In genomic region chr11:48064306-48064705, GRCh38 we compare ENCODE assay signal across 8 cellular contexts.
DNase-seq lines count a peak whose midpoint lies in the region; ATAC-seq and TF ChIP-seq lines count a peak whose summit lies in the region.

No MANE protein-coding gene starts in this region.

- H3K4me2 ChIP-seq in GM23248 (ENCODE audit: unreplicated experiment): peak overlapping the region; percentile 84

- H2AFZ ChIP-seq in GM23248: 0 out of 2 replicates have a peak overlapping the region, but pooled peaks have one; percentile 0

- 22 to 24% methylated on average over 8 of the region's 8 CpGs for WGBS in GM23248 (ENCODE audit: low coverage in 1 of 2, low lambda C conversion rate in 2 of 2, missing lambda C conversion rate in 2 of 2), 2 experiments
- WGBS in spleen, 5 donors: 72 to 90% (median 81%) methylated on average over 8 of the region's 8 CpGs

- H3K4me3 Mint-ChIP-seq in immature natural killer cell: no peak overlapping the region

- H3K27me3 ChIP-seq in GM23248 (replicated peaks; ENCODE audit: insufficient read depth) (no peaks in the 10 kb centered on the region), spleen (replicated peaks in 1 of 7) (no peaks in the 10 kb centered on the region)

- DNase-seq in GM23248 (peak; percentile 73), amniotic epithelial cell (ENCODE audit: low read depth) (peak; percentile 73), immature natural killer cell (no peak), spleen (no peak), anterior cingulate cortex (lab: John Stamatoyannopoulos, UW) (no peak), retina (no peak)

- H3K9me3 Mint-ChIP-seq in immature natural killer cell: no peaks in the 10 kb centered on the region

- no peaks in the 10 kb centered on the region for H3K27me3 Mint-ChIP-seq in immature natural killer cell (ENCODE audit: low read depth in 3 of 3)

- peaks cover 71% of the 10 kb centered on the region for H3K79me2 ChIP-seq in GM23248 (ENCODE audit: insufficient read depth)

- H3K27ac ChIP-seq in GM23248 (peak overlapping the region; percentile 91), spleen (peak overlapping the region in 7 of 8 donors; percentile 60 to 86 (median 68))

- H3K4me3 ChIP-seq in GM23248 (peak overlapping the region; percentile 34), spleen (no peak overlapping the region)

- no peaks in the 10 kb centered on the region for H3K9me2 ChIP-seq in GM23248 (ENCODE audit: insufficient read depth)

- peaks cover 0 to 4% (median 4%) of the 10 kb centered on the region in 3 donors for H3K36me3 Mint-ChIP-seq in immature natural killer cell

- no peak for TF ChIP-seq POLR2A in spleen (IDR thresholded peaks at IDR 0.05)

- H3K36me3 ChIP-seq in GM23248 (ENCODE audit: low read depth) (no peaks in the 10 kb centered on the region), spleen (peaks cover 0 to 12% (median 2%) of the 10 kb centered on the region in 6 donors)

- peak overlapping the region; percentile 72 for H3K9ac ChIP-seq in GM23248

- H3K4me1 Mint-ChIP-seq in immature natural killer cell: peaks cover 52 to 71% of the 10 kb centered on the region in 2 donors

- no peak for TF ChIP-seq CTCF in spleen (IDR thresholded peaks at IDR 0.05 in 8 of 11, conservative IDR thresholded peaks at IDR 0.05 in 3 of 11)

- intact Hi-C loops in spleen (cut with DNase I; ENCODE audit: low total_unique reads): no loop called here

- peaks cover 50% of the 10 kb centered on the region for H3K4me1 ChIP-seq in GM23248 (ENCODE audit: insufficient read depth)
- H3K4me1 ChIP-seq in spleen: peaks cover 17 to 98% (median 60%) of the 10 kb centered on the region in 6 donors

- peaks cover 44% of the 10 kb centered on the region for H3F3A ChIP-seq in GM23248 (ENCODE audit: insufficient read depth)

- in situ Hi-C loops in GM23248 (cut with MboI): loop anchor here (10.0 kb wide), 1 partner anchor 60 kb away; no protein-coding TSS in a partner anchor

- ATAC-seq in GM21381 (IDR thresholded peaks at IDR 0.05; ENCODE audit: unreplicated experiment): no peak
- no peak for ATAC-seq in GM18858 (IDR thresholded peaks at IDR 0.05; ENCODE audit: unreplicated experiment)

- H4K20me1 ChIP-seq in GM23248 (ENCODE audit: insufficient read depth): no peaks in the 10 kb centered on the region

- peak overlapping the region in 4 of 6 donors; percentile 42 to 83 (median 60) for H3K27ac Mint-ChIP-seq in immature natural killer cell

- H3K9me3 ChIP-seq in GM23248 (ENCODE audit: low read depth) (no peaks in the 10 kb centered on the region), spleen (no peaks in the 10 kb centered on the region)

Comparison
In these comparisons a context has a peak if more than half of its experiments do, and no peak if none do; other contexts are left out.
1. DNase-seq: peak in GM23248 (single experiment) and amniotic epithelial cell (single experiment); none in immature natural killer cell (0 of 3), spleen (single experiment), anterior cingulate cortex (0 of 58) and retina (single experiment).